ENCODE assay signal across 7 cellular contexts in genomic region chr6:35729349-35729678, GRCh38. TPM values are rescaled to one million over a fixed set of nuclear protein-coding genes. Genes with fewer than 3 reads are reported as not detected.
DNase-seq lines count a peak whose midpoint lies in the region; ATAC-seq and TF ChIP-seq lines count a peak whose summit lies in the region.
"Had no signal": no experiment of that assay in that cellular context is flagged by ENCODE, and none has a peak within 500 bp of the region (broad histone marks: within the 10 kb centered on the region; RNA-seq: fewer than 3 reads in every experiment).

No MANE protein-coding gene starts in this region.

- H3K9ac ChIP-seq in duodenal mucosa (ENCODE audit: low read depth in 1 of 2, low read length in 2 of 2), result peak overlapping the region; percentile 82 to 84

- H3K27ac ChIP-seq in Peyer's patch (peak overlapping the region; percentile 100), duodenal mucosa (ENCODE audit: low read depth, low read length) (peak overlapping the region; percentile 95), spleen (peak overlapping the region; percentile 95 to 100 (median 100))

- peak overlapping the region in 2 of 4 donors; percentile 4 to 56 for H3K4me3 ChIP-seq in Peyer's patch
- peak overlapping the region in 1 of 2 donors; percentile 67 for H3K4me3 ChIP-seq in duodenal mucosa (ENCODE audit: low read depth in 1 of 2, low read length in 2 of 2)
- peak overlapping the region in 1 of 8 donors; percentile 42 for H3K4me3 ChIP-seq in spleen

- H3K4me1 ChIP-seq in Peyer's patch, result peaks cover 47 to 83% (median 67%) of the 10 kb centered on the region in 4 donors
- H3K4me1 ChIP-seq in duodenal mucosa (ENCODE audit: control insufficient read depth in 1 of 2, insufficient read depth in 2 of 2, low read length in 2 of 2), result peaks cover 64 to 73% of the 10 kb centered on the region in 2 donors
- H3K4me1 ChIP-seq in spleen, result peaks cover 65 to 98% (median 96%) of the 10 kb centered on the region in 6 donors

- intact Hi-C loops in spleen (cut with DNase I; ENCODE audit: low total_unique reads), result loop anchor here (5.0 kb wide), 1 partner anchor 42 kb away; the partner anchor contains the start of gene FKBP5

- ATAC-seq in GM21367 (IDR thresholded peaks at IDR 0.05; ENCODE audit: unreplicated experiment), result no peak
- ATAC-seq in HG03432 (IDR thresholded peaks at IDR 0.05; ENCODE audit: unreplicated experiment), result no peak

- 53 to 78% (median 68%) methylated on average over 3 of the region's 3 CpGs for WGBS in spleen, 5 donors

- H3K9me3 ChIP-seq in Peyer's patch, result no peaks in the 10 kb centered on the region
- H3K9me3 ChIP-seq in duodenal mucosa (ENCODE audit: control insufficient read depth in 1 of 2, low read length in 2 of 2), result no peaks in the 10 kb centered on the region
- H3K9me3 ChIP-seq in spleen, result no peaks in the 10 kb centered on the region

- TF ChIP-seq CTCF in Peyer's patch (IDR thresholded peaks at IDR 0.05) (no peak), spleen (IDR thresholded peaks at IDR 0.05 in 8 of 11, conservative IDR thresholded peaks at IDR 0.05 in 3 of 11) (no peak)

- no peak for DNase-seq in Peyer's patch
- DNase-seq in spleen, result no peak
- DNase-seq in activated CD4-positive, CD25-positive, alpha-beta regulatory T cell (lab: John Stamatoyannopoulos, UW), result no peak

- TF ChIP-seq POLR2A in Peyer's patch (IDR thresholded peaks at IDR 0.05) (no peak), spleen (IDR thresholded peaks at IDR 0.05) (no peak)

- no peaks in the 10 kb centered on the region for H3K27me3 ChIP-seq in Peyer's patch
- no peaks in the 10 kb centered on the region for H3K27me3 ChIP-seq in duodenal mucosa (ENCODE audit: control insufficient read depth in 1 of 2, insufficient read depth in 2 of 2, low read length in 2 of 2)
- no peaks in the 10 kb centered on the region for H3K27me3 ChIP-seq in spleen (replicated peaks in 1 of 7)

- no peaks in the 10 kb centered on the region for H3K36me3 ChIP-seq in Peyer's patch
- no peaks in the 10 kb centered on the region for H3K36me3 ChIP-seq in duodenal mucosa (ENCODE audit: control insufficient read depth in 1 of 2, insufficient read depth in 2 of 2, low read length in 2 of 2)
- H3K36me3 ChIP-seq in spleen, result no peaks in the 10 kb centered on the region

RNA-seq across cellular contexts. Expression of gene ARMC12, which starts 7.5 kb away (rescaled TPM):
- total RNA-seq in Peyer's patch (1 to 10 TPM in 2 of 4 donors, not detected in 2; 1.3 to 2.7 TPM), spleen (1 to 10 TPM in 2 of 7 donors, under 1 TPM in 5; 0.23 to 1.6 (median 0.97) TPM)
- polyA plus RNA-seq in spleen, result 1 to 10 TPM; 2.0 to 4.1 (median 2.7) TPM

RNA-seq across cellular contexts. Expression of gene FKBP5, which starts 40.6 kb away (rescaled TPM):
- total RNA-seq in Peyer's patch (100 to 1,000 TPM; 247 to 296 (median 275) TPM), spleen (100 to 1,000 TPM in 5 of 7 donors, 10 to 100 TPM in 2; 39.9 to 368 (median 241) TPM)
- 10 to 100 TPM; 23.8 to 88.9 (median 75.9) TPM for polyA plus RNA-seq in spleen

RNA-seq across cellular contexts. Expression of gene CLPSL2, which starts 47.1 kb away (rescaled TPM):
- total RNA-seq in Peyer's patch (not detected), spleen (not detected)
- not detected for polyA plus RNA-seq in spleen
- total RNA-seq: lung microvascular endothelial cell had no signal

RNA-seq across cellular contexts. Expression of gene CLPSL1, which starts 51.5 kb away (rescaled TPM):
- total RNA-seq in Peyer's patch (not detected), spleen (not detected)
- not detected for polyA plus RNA-seq in spleen
- total RNA-seq: lung microvascular endothelial cell had no signal
